1 cellular context compared by ENCODE assay signal in genomic region chr12:79058342-79058741, GRCh38.
TF ChIP-seq lines count a peak whose summit lies in the region.

No MANE protein-coding gene starts in this region.

TF ChIP-seq in SK-N-SH, 30 proteins besides CTCF, POLR2A, EP300 and RAD21 (continued from another document):
- TF ChIP-seq PBX3 (IDR thresholded peaks at IDR 0.05): peak; percentile 62
- peak; percentile 81 for TF ChIP-seq FOSL2 (IDR thresholded peaks at IDR 0.05; ENCODE audit: borderline replicate concordance, low read depth)
